Comparison of ENCODE assay signal across 34 cellular contexts in genomic region chr1:218332416-218332815, GRCh38. TPM values are rescaled to one million over a fixed set of nuclear protein-coding genes. Genes with fewer than 3 reads are reported as not detected.
"Had no signal": no experiment of that assay in that cellular context is flagged by ENCODE, and none has a peak within 500 bp of the region (broad histone marks: within the 10 kb centered on the region; RNA-seq: fewer than 3 reads in every experiment).

No MANE protein-coding gene starts in this region.

- H3K27ac Mint-ChIP-seq: activated CD4-positive, alpha-beta memory T cell treated with anti-CD3 and anti-CD28 coated beads, Interleukin-2, amount 10 ng/mL, durations not matched to agents 7 days and 5 days; activated CD8-positive, alpha-beta memory T cell treated with anti-CD3 and anti-CD28 coated beads, Interleukin-2, amount 10 ng/mL, durations not matched to agents 7 days and 5 days; activated naive CD4-positive, alpha-beta T cell treated with anti-CD3 and anti-CD28 coated beads, Interleukin-2, amount 10 ng/mL, durations not matched to agents 7 days and 5 days; activated naive CD8-positive, alpha-beta T cell; activated naive CD8-positive, alpha-beta T cell treated with anti-CD3 and anti-CD28 coated beads, Interleukin-2, amount 50 U/mL, for 24 hours had no signal

- FAIRE-seq: bronchial epithelial cell had no signal

- H3K9me3 Mint-ChIP-seq: activated CD4-positive, alpha-beta memory T cell treated with anti-CD3 and anti-CD28 coated beads, Interleukin-2, amount 10 ng/mL, durations not matched to agents 7 days and 5 days; activated naive CD4-positive, alpha-beta T cell treated with anti-CD3 and anti-CD28 coated beads, Interleukin-2, amount 10 ng/mL, durations not matched to agents 7 days and 5 days; activated naive CD8-positive, alpha-beta T cell treated with anti-CD3 and anti-CD28 coated beads, Interleukin-2, amount 50 U/mL, for 24 hours; brain had no signal

- H3K4me1 Mint-ChIP-seq: activated CD4-positive, alpha-beta memory T cell treated with anti-CD3 and anti-CD28 coated beads, Interleukin-2, amount 10 ng/mL, durations not matched to agents 7 days and 5 days; activated CD8-positive, alpha-beta memory T cell treated with anti-CD3 and anti-CD28 coated beads, Interleukin-2, amount 10 ng/mL, durations not matched to agents 7 days and 5 days; activated naive CD4-positive, alpha-beta T cell treated with anti-CD3 and anti-CD28 coated beads, Interleukin-2, amount 10 ng/mL, durations not matched to agents 7 days and 5 days; activated naive CD8-positive, alpha-beta T cell treated with anti-CD3 and anti-CD28 coated beads, Interleukin-2, amount 50 U/mL, for 24 hours had no signal

- DNase-seq: activated CD4-positive, alpha-beta memory T cell treated with anti-CD3 and anti-CD28 coated beads, Interleukin-2, amount 10 ng/mL, durations not matched to agents 7 days and 5 days; activated CD4-positive, alpha-beta T cell treated with anti-CD3 and anti-CD28 coated beads for 1 hour; activated CD4-positive, alpha-beta T cell treated with anti-CD3 and anti-CD28 coated beads for 48 hours; activated CD4-positive, CD25-positive, alpha-beta regulatory T cell; activated CD8-positive, alpha-beta memory T cell treated with anti-CD3 and anti-CD28 coated beads for 24 hours; activated CD8-positive, alpha-beta memory T cell treated with anti-CD3 and anti-CD28 coated beads, Interleukin-2, amount 10 ng/mL, durations not matched to agents 7 days and 5 days; activated CD8-positive, alpha-beta memory T cell treated with anti-CD3 and anti-CD28 coated beads, Interleukin-2, amount 50 U/mL, for 48 hours; activated effector memory CD4-positive, alpha-beta T cell treated with Interleukin-2 at 50 U/mL for 16 hours; activated naive CD4-positive, alpha-beta T cell treated with anti-CD3 and anti-CD28 coated beads, Interleukin-2, amount 10 ng/mL, durations not matched to agents 7 days and 5 days; activated naive CD8-positive, alpha-beta T cell treated with anti-CD3 and anti-CD28 coated beads, Interleukin-2, amount 50 U/mL, for 24 hours; activated T-cell treated with anti-CD3 and anti-CD28 coated beads, Interleukin-2, amount 50 U/mL, for 48 hours; anterior cingulate cortex; caudate nucleus; cerebellar nuclear complex; Karpas-422; NCI-H1092 treated with DMSO at 0.1 percent for 48 hours; NCI-H1417; NCI-H146; NCI-H187 treated with DMSO at 0.1 percent for 48 hours; NCI-H2081 treated with DMSO at 0.1 percent for 48 hours; NCI-H226; NCI-H446 treated with DMSO at 0.1 percent for 48 hours; NCI-H524; NCI-H69; Peyer's patch; Right ventricle myocardium superior; SW 1271; T-helper 1 cell; T-helper 2 cell; T-helper 9 cell; WERI-Rb-1 had no signal

- ATAC-seq: activated CD8-positive, alpha-beta memory T cell treated with anti-CD3 and anti-CD28 coated beads, Interleukin-2, amount 10 ng/mL, durations not matched to agents 7 days and 5 days; activated naive CD8-positive, alpha-beta T cell treated with anti-CD3 and anti-CD28 coated beads, Interleukin-2, amount 50 U/mL, for 24 hours had no signal

- H3K4me3 Mint-ChIP-seq: activated CD4-positive, alpha-beta memory T cell treated with anti-CD3 and anti-CD28 coated beads, Interleukin-2, amount 10 ng/mL, durations not matched to agents 7 days and 5 days; activated CD8-positive, alpha-beta memory T cell treated with anti-CD3 and anti-CD28 coated beads, Interleukin-2, amount 10 ng/mL, durations not matched to agents 7 days and 5 days; activated naive CD4-positive, alpha-beta T cell treated with anti-CD3 and anti-CD28 coated beads, Interleukin-2, amount 10 ng/mL, durations not matched to agents 7 days and 5 days; activated naive CD8-positive, alpha-beta T cell; activated naive CD8-positive, alpha-beta T cell treated with anti-CD3 and anti-CD28 coated beads, Interleukin-2, amount 50 U/mL, for 24 hours; brain had no signal

- H3K4me3 ChIP-seq: Peyer's patch had no signal

RNA-seq across cellular contexts. Expression of gene TGFB2, which starts 12.7 kb away (rescaled TPM):
- total RNA-seq: activated CD4-positive, alpha-beta memory T cell treated with anti-CD3 and anti-CD28 coated beads, Interleukin-2, amount 10 ng/mL, durations not matched to agents 7 days and 5 days; activated CD8-positive, alpha-beta memory T cell treated with anti-CD3 and anti-CD28 coated beads, Interleukin-2, amount 10 ng/mL, durations not matched to agents 7 days and 5 days had no signal
